In genomic region chr11:415640-416041, GRCh38 we compare ENCODE assay signal across 10 cellular contexts. TPM values are rescaled to one million over a fixed set of nuclear protein-coding genes. Genes with fewer than 3 reads are reported as not detected.
DNase-seq lines count a peak whose midpoint lies in the region; ATAC-seq, FAIRE-seq and TF ChIP-seq lines count a peak whose summit lies in the region.
"Had no signal": no experiment of that assay in that cellular context is flagged by ENCODE, and none has a peak within 500 bp of the region (broad histone marks: within the 10 kb centered on the region; RNA-seq: fewer than 3 reads in every experiment).

No MANE protein-coding gene starts in this region.

- no peaks in the 10 kb centered on the region for H3K36me3 Mint-ChIP-seq in chondrocyte (ENCODE audit: low read depth)

- H3K27ac Mint-ChIP-seq in chondrocyte (ENCODE audit: unreplicated experiment): no peak overlapping the region

- H2AFZ ChIP-seq in ACC112 (ENCODE audit: low read length, unreplicated experiment): no peak overlapping the region

- no peak overlapping the region for H3K27ac ChIP-seq in ACC112 (ENCODE audit: low read depth, low read length)
- H3K27ac ChIP-seq in muscle layer of duodenum (ENCODE audit: low read length): peak overlapping the region; percentile 23
- H3K27ac ChIP-seq: SK-N-MC, testis had no signal

- H3K9me3 Mint-ChIP-seq in chondrocyte (ENCODE audit: low read depth): no peaks in the 10 kb centered on the region

- H3K4me1 ChIP-seq in ACC112 (ENCODE audit: control insufficient read depth, insufficient read depth, low read length, unreplicated experiment) (peaks cover 19% of the 10 kb centered on the region), muscle layer of duodenum (ENCODE audit: control insufficient read depth in 1 of 2, insufficient read depth in 2 of 2, low read length in 2 of 2) (peaks cover 0 to 17% of the 10 kb centered on the region in 2 donors)

- no peak for FAIRE-seq in GM12891 (lab: Jason Lieb, UNC)

- no peak for TF ChIP-seq POLR2A in GM12891 (IDR thresholded peaks at IDR 0.05; ENCODE audit: low read depth, low read length)

- H3K4me3 ChIP-seq in ACC112 (ENCODE audit: low read depth, low read length): peak overlapping the region; percentile 81; the same call in 1 of the 2 replicates
- peak overlapping the region; percentile 94 for H3K4me3 ChIP-seq in Jurkat, Clone E6-1 (ENCODE audit: low read length)
- H3K4me3 ChIP-seq in muscle layer of duodenum (ENCODE audit: low read depth in 1 of 2, low read length in 2 of 2): peak overlapping the region; percentile 39 to 60
- H3K4me3 ChIP-seq: SK-N-MC had no signal

- H3K4me3 Mint-ChIP-seq in chondrocyte (ENCODE audit: unreplicated experiment): peak overlapping the region; percentile 49

- no peaks in the 10 kb centered on the region for H3K9me3 ChIP-seq in muscle layer of duodenum (ENCODE audit: control insufficient read depth in 1 of 2, low read length in 2 of 2)
- H3K9me3 ChIP-seq: testis had no signal

- no peaks in the 10 kb centered on the region for H3K27me3 Mint-ChIP-seq in chondrocyte (ENCODE audit: low read depth)

- H3K27me3 ChIP-seq in ACC112 (ENCODE audit: insufficient read depth, low read length) (peaks cover 13% of the 10 kb centered on the region; the same call in 1 of the 2 replicates), muscle layer of duodenum (ENCODE audit: low read depth, low read length) (peaks cover 7% of the 10 kb centered on the region)
- H3K27me3 ChIP-seq: testis had no signal

- no peak for ATAC-seq in GM18858 (IDR thresholded peaks at IDR 0.05; ENCODE audit: unreplicated experiment)
- ATAC-seq in HG03439 (IDR thresholded peaks at IDR 0.05; ENCODE audit: unreplicated experiment): no peak

- no peak for DNase-seq in Jurkat, Clone E6-1 (ENCODE audit: low read depth, low spot score)
- no peak for DNase-seq in chondrocyte (ENCODE audit: low spot score)
- no peak for DNase-seq in NCI-H2171 treated with DMSO at 0.1 percent for 48 hours (lab: John Stamatoyannopoulos, UW)
- DNase-seq in GM12891 (ENCODE audit: insufficient read length, low spot score): no peak
- DNase-seq: testis had no signal

- no peaks in the 10 kb centered on the region for H3K36me3 ChIP-seq in ACC112 (ENCODE audit: insufficient read depth, low read length)
- no peaks in the 10 kb centered on the region for H3K36me3 ChIP-seq in muscle layer of duodenum (ENCODE audit: control insufficient read depth in 1 of 2, insufficient read depth in 2 of 2, low read length in 2 of 2)

- TF ChIP-seq CTCF in chondrocyte (IDR thresholded peaks at IDR 0.05): no peak

- no peaks in the 10 kb centered on the region for H3K79me2 ChIP-seq in ACC112 (ENCODE audit: control insufficient read depth, insufficient read depth, low read length, unreplicated experiment)

- peaks cover 7% of the 10 kb centered on the region for H3K4me1 Mint-ChIP-seq in chondrocyte (ENCODE audit: low read depth)

TF ChIP-seq in GM12891, 5 proteins besides CTCF, POLR2A, EP300 and RAD21:
- TF ChIP-seq SPI1 (IDR thresholded peaks at IDR 0.05; ENCODE audit: low read depth, low read length): no peak
- TF ChIP-seq PAX5 (IDR thresholded peaks at IDR 0.05; ENCODE audit: insufficient read depth, low read length, severe bottlenecking): no peak
- no peak for TF ChIP-seq POLR2AphosphoS5 (IDR thresholded peaks at IDR 0.05; ENCODE audit: low read depth, low read length)
- TF ChIP-seq TAF1 (IDR thresholded peaks at IDR 0.05; ENCODE audit: low read depth, low read length): no peak
- no peak for TF ChIP-seq POU2F2 (IDR thresholded peaks at IDR 0.05; ENCODE audit: low read depth, low read length)

RNA-seq across cellular contexts. Expression of gene SIGIRR, which starts 0.8 kb away (rescaled TPM):
- 131 TPM for polyA plus RNA-seq in Jurkat, Clone E6-1 (2012; ENCODE audit: insufficient read depth, insufficient read length)
- 12.3 to 26.6 TPM (median 25.9 TPM) in 3 replicates for total RNA-seq in chondrocyte
- 4.6 TPM for polyA plus RNA-seq in GM12891 (2012; ENCODE audit: low read depth, missing spikeins)

RNA-seq across cellular contexts. Expression of gene PKP3, which starts 21.6 kb away (rescaled TPM):
- not detected for polyA plus RNA-seq in Jurkat, Clone E6-1 (2012; ENCODE audit: insufficient read depth, insufficient read length)
- 0.56 to 0.92 TPM (median 0.85 TPM) in 3 replicates for total RNA-seq in chondrocyte
- polyA plus RNA-seq in GM12891 (2012; ENCODE audit: low read depth, missing spikeins): 0.09 TPM

RNA-seq across cellular contexts. Expression of gene ANO9, which starts 26.2 kb away (rescaled TPM):
- 3.5 TPM for polyA plus RNA-seq in Jurkat, Clone E6-1 (2012; ENCODE audit: insufficient read depth, insufficient read length)
- not detected in 3 replicates for total RNA-seq in chondrocyte
- polyA plus RNA-seq in GM12891 (2012; ENCODE audit: low read depth, missing spikeins): 30.5 TPM

RNA-seq across cellular contexts. Expression of gene PTDSS2, which starts 34.4 kb away (rescaled TPM):
- 22.4 TPM for polyA plus RNA-seq in Jurkat, Clone E6-1 (2012; ENCODE audit: insufficient read depth, insufficient read length)
- total RNA-seq in chondrocyte: 30.0 to 32.5 TPM (median 32.0 TPM) in 3 replicates
- 7.6 TPM for polyA plus RNA-seq in GM12891 (2012; ENCODE audit: low read depth, missing spikeins)

RNA-seq across cellular contexts. Expression of gene B4GALNT4, which starts 46.3 kb away (rescaled TPM):
- 20.9 TPM for polyA plus RNA-seq in Jurkat, Clone E6-1 (2012; ENCODE audit: insufficient read depth, insufficient read length)
- 37.0 to 39.1 TPM (median 37.2 TPM) in 3 replicates for total RNA-seq in chondrocyte
- polyA plus RNA-seq in GM12891 (2012; ENCODE audit: low read depth, missing spikeins): 0.22 TPM
